Comparison of ENCODE assay signal across 1 cellular context in genomic region chr19:57738770-57739169, GRCh38. TPM values are rescaled to one million over a fixed set of nuclear protein-coding genes. Genes with fewer than 3 reads are reported as not detected.
"Had no signal": no experiment of that assay in that cellular context is flagged by ENCODE, and none has a peak within 500 bp of the region (broad histone marks: within the 10 kb centered on the region; RNA-seq: fewer than 3 reads in every experiment).

No MANE protein-coding gene starts in this region.

RNA-seq across cellular contexts. Expression of gene ZNF154, which starts 29.8 kb away (rescaled TPM):
- total RNA-seq: RPMI7951 had no signal
